Comparison of ENCODE assay signal across 8 cellular contexts in the genomic region with DNA sequence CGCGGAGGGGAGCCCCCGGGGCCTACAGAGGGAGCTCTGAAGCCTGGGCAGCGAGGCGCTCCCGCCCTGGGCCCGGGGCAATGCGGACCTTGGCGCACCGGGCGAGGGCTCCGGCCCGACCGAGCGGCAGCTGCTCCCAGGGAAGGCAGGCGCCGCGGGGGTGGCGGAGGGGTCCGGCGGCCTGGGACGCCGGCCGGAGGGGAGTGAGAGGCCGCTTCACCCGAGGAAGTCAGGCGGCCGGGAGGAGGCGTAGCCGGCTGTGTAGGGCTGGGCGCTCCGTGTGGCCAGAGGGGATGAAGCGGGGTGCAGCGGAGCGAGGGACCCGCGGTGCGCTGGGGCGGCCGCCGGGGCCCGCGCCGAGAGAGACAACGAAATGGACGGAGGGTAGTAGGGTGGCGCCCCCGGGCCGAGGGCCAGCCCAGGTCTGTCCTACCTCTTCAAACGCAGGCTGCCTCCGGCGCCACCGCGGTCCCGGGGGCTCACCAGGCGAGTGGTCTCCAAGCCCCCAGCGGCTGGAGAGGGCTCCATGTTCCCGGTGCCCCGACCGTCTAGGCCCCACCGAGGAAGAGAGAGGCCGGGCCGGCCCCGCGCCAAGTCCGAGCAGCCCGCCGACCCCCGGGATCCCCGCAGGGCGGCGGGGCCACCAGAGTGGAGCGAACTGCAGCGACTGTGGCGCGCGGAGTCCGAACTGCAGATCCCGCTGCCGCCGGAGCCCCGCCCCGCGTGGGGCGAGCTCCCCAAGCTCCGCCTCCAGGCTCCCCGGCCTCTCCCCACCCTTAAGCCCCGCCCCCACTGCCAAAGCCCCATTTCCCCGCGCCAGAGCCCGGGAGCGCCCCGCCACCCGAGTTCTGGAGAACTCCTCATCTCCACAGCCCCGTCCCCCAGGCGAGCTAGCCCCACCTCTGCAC. TPM values are rescaled to one million over a fixed set of nuclear protein-coding genes. Genes with fewer than 3 reads are reported as not detected.
A peak's percentile ranks its signal among the peaks of the same experiment; 100 is the strongest.
DNase-seq lines count a peak whose midpoint lies in the region; ATAC-seq and TF ChIP-seq lines count a peak whose summit lies in the region.

SLC30A3 (minus strand) TSS at position 669 of the 908 bp plus-strand sequence; CDS start at position 528, 141 bp downstream.

- peak; percentile 90 for DNase-seq in A673 (ENCODE audit: low spot score)
- DNase-seq in PC-9 = peak in 1 of 2 experiments; percentile 51
- DNase-seq in activated effector memory CD4-positive, alpha-beta T cell treated with Interleukin-2 at 50 U/mL for 16 hours = peak; percentile 58
- DNase-seq in glutamatergic neuron = peak; percentile 60
- DNase-seq in tibial artery = peak; percentile 57 to 70
- no peak for DNase-seq in NCI-H187 (lab: John Stamatoyannopoulos, UW)

- H3K79me2 ChIP-seq in PC-9 (ENCODE audit: low read depth) (no peaks in the 10 kb centered on the region), parathyroid adenoma (no peaks in the 10 kb centered on the region)

- peaks cover 11% of the 10 kb centered on the region for H3K4me1 ChIP-seq in A673 (ENCODE audit: insufficient read depth, low read length, poor library complexity, severe bottlenecking)
- H3K4me1 ChIP-seq in PC-9 (replicated peaks; ENCODE audit: insufficient read depth) = no peaks in the 10 kb centered on the region
- peaks cover 5% of the 10 kb centered on the region for H3K4me1 ChIP-seq in parathyroid adenoma
- peaks cover 0 to 38% (median 36%) of the 10 kb centered on the region in 4 donors for H3K4me1 ChIP-seq in tibial artery

- intact Hi-C loops in A673 (cut with micrococcal nuclease; ENCODE audit: unreplicated experiment) = loop anchor here (5.0 kb wide), 3 partner anchors 40 to 110 kb away; partner anchors contain the start of genes EIF2B4 and SNX17
- intact Hi-C loops in PC-9 (cut with micrococcal nuclease; ENCODE audit: unreplicated experiment) = no loop called here
- intact Hi-C loops in tibial artery (cut with DNase I; ENCODE audit: low total_unique reads) = no loop called here

- H3K9me3 ChIP-seq in A673 (ENCODE audit: low read depth, low read length, poor library complexity, severe bottlenecking) (no peaks in the 10 kb centered on the region), PC-9 (ENCODE audit: insufficient read depth, low read depth) (no peaks in the 10 kb centered on the region), parathyroid adenoma (ENCODE audit: control insufficient read depth, low read length) (no peaks in the 10 kb centered on the region), tibial artery (no peaks in the 10 kb centered on the region)

- H3K9me3 Mint-ChIP-seq in glutamatergic neuron (ENCODE audit: unreplicated experiment) = peaks cover 4% of the 10 kb centered on the region

- H3K4me1 Mint-ChIP-seq in glutamatergic neuron (ENCODE audit: low read depth, unreplicated experiment) = peaks cover 11% of the 10 kb centered on the region

- peaks cover 9% of the 10 kb centered on the region for H3K36me3 ChIP-seq in A673 (ENCODE audit: insufficient read depth, low read length, poor library complexity, severe bottlenecking)
- H3K36me3 ChIP-seq in PC-9 (ENCODE audit: low read depth) = no peaks in the 10 kb centered on the region
- H3K36me3 ChIP-seq in parathyroid adenoma (ENCODE audit: control insufficient read depth, insufficient read depth, low read length) = no peaks in the 10 kb centered on the region
- no peaks in the 10 kb centered on the region for H3K36me3 ChIP-seq in tibial artery

- H3K27ac Mint-ChIP-seq in glutamatergic neuron (ENCODE audit: unreplicated experiment) = no peak within 1 kb of the TSS

- peaks cover 27% of the 10 kb centered on the region for H3K27me3 Mint-ChIP-seq in glutamatergic neuron (ENCODE audit: unreplicated experiment)

- no peaks in the 10 kb centered on the region for H4K20me1 ChIP-seq in PC-9 (ENCODE audit: insufficient read depth)

- H3K4me3 ChIP-seq in A673 (ENCODE audit: low read depth, low read length, poor library complexity, severe bottlenecking) (peak within 1 kb of the TSS; percentile 92), PC-9 (peak within 1 kb of the TSS; percentile 47; the same call in 1 of the 2 replicates), parathyroid adenoma (ENCODE audit: low read depth, low read length) (peak within 1 kb of the TSS; percentile 48), tibial artery (peak within 1 kb of the TSS; percentile 46 to 48)

- ATAC-seq in GM21723 (IDR thresholded peaks at IDR 0.05; ENCODE audit: unreplicated experiment) = peak; percentile 45

- CTCF ChIA-PET in A673 (lab: Charles Lee) = interaction anchor here (0.7 to 1.4 kb wide), 3 partner anchors 17 to 40 kb away, joined by 3 to 11 read pairs (median 6); no protein-coding TSS in a partner anchor
- CTCF ChIA-PET in PC-9 (lab: Charles Lee) = interaction anchor here (0.6 kb wide), 1 partner anchor 107 kb away, joined by 7 read pairs; no protein-coding TSS in a partner anchor

- H2AFZ ChIP-seq in PC-9 (peak within 1 kb of the TSS; percentile 62; the same call in 1 of the 2 replicates), parathyroid adenoma (peak within 1 kb of the TSS; percentile 77)

- no peak within 1 kb of the TSS for H3K9ac ChIP-seq in parathyroid adenoma

- peak within 1 kb of the TSS; percentile 82 for H3K4me3 Mint-ChIP-seq in glutamatergic neuron (ENCODE audit: unreplicated experiment)

- POLR2A ChIA-PET in A673 (lab: Charles Lee; ENCODE audit: low non-redundant PET) = interaction anchor here (0.6 kb wide), 1 partner anchor 29 kb away, joined by 3 read pairs; no protein-coding TSS in a partner anchor
- POLR2A ChIA-PET in PC-9 (lab: Charles Lee; ENCODE audit: unreplicated experiment) = interaction anchor here (0.6 kb wide), 1 partner anchor 231 kb away, joined by 11 read pairs; no protein-coding TSS in a partner anchor

- H3K27ac ChIP-seq in A673 (ENCODE audit: low read depth, low read length, poor library complexity, severe bottlenecking) (peak within 1 kb of the TSS; percentile 80), PC-9 (no peak within 1 kb of the TSS), parathyroid adenoma (no peak within 1 kb of the TSS), tibial artery (no peak within 1 kb of the TSS)

- no peaks in the 10 kb centered on the region for H3K9me2 ChIP-seq in PC-9 (ENCODE audit: insufficient read depth)

- BruUV-seq in A673 (replicated peaks; lab: Mats Ljungman, UMichigan) (no TSS peak), PC-9 (replicated peaks; lab: Mats Ljungman, UMichigan) (no TSS peak)

- H3F3A ChIP-seq in PC-9 (ENCODE audit: insufficient read depth, low read depth) = no peaks in the 10 kb centered on the region; the same call in 1 of the 2 replicates

- peaks cover 5% of the 10 kb centered on the region for H3K36me3 Mint-ChIP-seq in glutamatergic neuron (ENCODE audit: unreplicated experiment)

- TF ChIP-seq CTCF in A673 (conservative IDR thresholded peaks at IDR 0.05; ENCODE audit: low read depth, low read length) (0 out of 2 replicates have a peak, but pooled peaks have one; percentile 8), PC-9 (conservative IDR thresholded peaks at IDR 0.05) (no peak), glutamatergic neuron (IDR thresholded peaks at IDR 0.05; ENCODE audit: partially characterized antibody, unreplicated experiment) (no peak), parathyroid adenoma (IDR thresholded peaks at IDR 0.05) (no peak), tibial artery (IDR thresholded peaks at IDR 0.05) (no peak)

- H3K27me3 ChIP-seq in A673 (replicated peaks; ENCODE audit: insufficient read depth, low read depth, low read length, poor library complexity) = peaks cover 4% of the 10 kb centered on the region
- peaks cover 59% of the 10 kb centered on the region for H3K27me3 ChIP-seq in PC-9 (ENCODE audit: insufficient read depth, low read depth)
- H3K27me3 ChIP-seq in parathyroid adenoma (ENCODE audit: control insufficient read depth, insufficient read depth, low read length) = no peaks in the 10 kb centered on the region
- peaks cover 0 to 97% of the 10 kb centered on the region in 2 donors for H3K27me3 ChIP-seq in tibial artery

- H3K4me2 ChIP-seq in PC-9 (peak within 1 kb of the TSS; percentile 79), parathyroid adenoma (ENCODE audit: low read length) (peak within 1 kb of the TSS; percentile 77)

RNA-seq across cellular contexts. Expression of gene SLC30A3, which starts in this region (rescaled TPM):
- 45.0 and 45.6 TPM in 2 replicates for total RNA-seq in A673 (2021)
- total RNA-seq in PC-9 (2021) = 1.5 and 2.3 TPM in 2 replicates
- total RNA-seq in glutamatergic neuron (ENCODE audit: unreplicated experiment) = 1.3 TPM

Comparison
In these comparisons a context has a peak if more than half of its experiments do, and no peak if none do; other contexts are left out.
1. RNA of gene SLC30A3 (total RNA-seq): 45.0 to 45.6 TPM in A673; 1.5 to 2.3 TPM in PC-9 and 1.3 TPM in glutamatergic neuron (single experiment); every median in the first group is over 10 times any median in the second.
2. DNase-seq: peak in A673 (single experiment), activated effector memory CD4-positive, alpha-beta T cell treated with Interleukin-2 at 50 U/mL for 16 hours (single experiment), glutamatergic neuron (single experiment) and tibial artery (2 of 2); none in NCI-H187 (0 of 2).
3. Peak in every context shown above with its lines, with median percentiles within 50 percentile points of each other: H3K4me3 ChIP-seq.